1 cellular context compared by ENCODE assay signal in the genomic region with DNA sequence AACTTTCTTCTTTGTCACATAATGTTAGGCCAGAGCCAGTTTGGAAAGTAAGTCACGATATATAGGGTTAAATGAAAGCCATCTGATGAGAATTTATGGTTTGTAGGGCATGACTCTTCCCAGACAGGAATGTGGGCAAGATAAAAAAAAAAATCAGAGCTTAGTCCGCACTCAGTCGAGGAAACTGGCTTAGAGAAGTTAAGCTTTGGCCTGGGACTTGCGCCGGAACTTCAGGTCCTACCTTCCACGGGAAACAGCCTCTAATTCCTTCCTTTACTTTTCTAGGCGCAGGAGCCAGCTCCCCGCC.
TF ChIP-seq lines count a peak whose summit lies in the region.

No MANE protein-coding gene starts in this region.

TF ChIP-seq in WTC11, 78 proteins besides CTCF, POLR2A, EP300 and RAD21 (continued from another document):
- TF ChIP-seq, protein P1, sequence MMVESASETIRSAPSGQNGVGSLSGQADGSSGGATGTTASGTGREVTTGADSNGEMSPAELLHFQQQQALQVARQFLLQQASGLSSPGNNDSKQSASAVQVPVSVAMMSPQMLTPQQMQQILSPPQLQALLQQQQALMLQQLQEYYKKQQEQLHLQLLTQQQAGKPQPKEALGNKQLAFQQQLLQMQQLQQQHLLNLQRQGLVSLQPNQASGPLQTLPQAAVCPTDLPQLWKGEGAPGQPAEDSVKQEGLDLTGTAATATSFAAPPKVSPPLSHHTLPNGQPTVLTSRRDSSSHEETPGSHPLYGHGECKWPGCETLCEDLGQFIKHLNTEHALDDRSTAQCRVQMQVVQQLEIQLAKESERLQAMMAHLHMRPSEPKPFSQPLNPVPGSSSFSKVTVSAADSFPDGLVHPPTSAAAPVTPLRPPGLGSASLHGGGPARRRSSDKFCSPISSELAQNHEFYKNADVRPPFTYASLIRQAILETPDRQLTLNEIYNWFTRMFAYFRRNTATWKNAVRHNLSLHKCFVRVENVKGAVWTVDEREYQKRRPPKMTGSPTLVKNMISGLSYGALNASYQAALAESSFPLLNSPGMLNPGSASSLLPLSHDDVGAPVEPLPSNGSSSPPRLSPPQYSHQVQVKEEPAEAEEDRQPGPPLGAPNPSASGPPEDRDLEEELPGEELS (CRISPR knock-in tag; IDR thresholded peaks at IDR 0.05): no peak
